Comparison of ENCODE assay signal across 22 cellular contexts in genomic region chr2:184560603-184561002, GRCh38. TPM values are rescaled to one million over a fixed set of nuclear protein-coding genes. Genes with fewer than 3 reads are reported as not detected.
"Had no signal": no experiment of that assay in that cellular context is flagged by ENCODE, and none has a peak within 500 bp of the region (broad histone marks: within the 10 kb centered on the region; RNA-seq: fewer than 3 reads in every experiment).

No MANE protein-coding gene starts in this region.

- H3K4me3 ChIP-seq: coronary artery, lung, psoas muscle, sigmoid colon, skin epidermis had no signal

- H3K9me3 Mint-ChIP-seq: endodermal cell, nephron had no signal

- H3K36me3 ChIP-seq: sigmoid colon had no signal

- H3K27ac ChIP-seq: coronary artery, foreskin keratinocyte, psoas muscle, sigmoid colon, skin epidermis had no signal

- DNase-seq: effector CD4-positive, alpha-beta T cell; endodermal cell; erythroblast; foreskin keratinocyte; immature natural killer cell; left cardiac atrium; left ventricle myocardium superior; mesenchymal stem cell; midbrain; naive B cell; psoas muscle; retina; sigmoid colon; stimulated activated CD4-positive, alpha-beta T cell treated with anti-CD3 and anti-CD28 coated beads, Interleukin-12 subunit alpha, Interleukin-12 subunit beta, amount 100 ng/mL, for 4 hours; stimulated activated naive CD4-positive, alpha-beta T cell treated with Interleukin-2 at 50 U/mL for 16 hours; trophoblast cell had no signal

- H3K4me1 Mint-ChIP-seq: endodermal cell, immature natural killer cell, naive B cell, nephron had no signal

- H3K27me3 Mint-ChIP-seq: naive B cell had no signal

- H3K27me3 ChIP-seq: foreskin keratinocyte, sigmoid colon had no signal

- H3K9me3 ChIP-seq: psoas muscle, sigmoid colon had no signal

- H3K4me3 Mint-ChIP-seq: endodermal cell, immature natural killer cell, naive B cell, nephron had no signal

- H3K36me3 Mint-ChIP-seq: immature natural killer cell, naive B cell had no signal

- H3K4me1 ChIP-seq: foreskin keratinocyte, psoas muscle, sigmoid colon had no signal

- ATAC-seq: foreskin keratinocyte, left cardiac atrium, left ventricle myocardium superior, psoas muscle had no signal

- H3K27ac Mint-ChIP-seq: endodermal cell, immature natural killer cell, naive B cell, nephron had no signal

RNA-seq across cellular contexts. Expression of gene ZNF804A, which starts 37.7 kb away (rescaled TPM):
- total RNA-seq: dermis microvascular lymphatic vessel endothelial cell, endothelial cell of umbilical vein, foreskin keratinocyte, psoas muscle had no signal
- polyA plus RNA-seq: foreskin keratinocyte, psoas muscle had no signal
